Comparison of ENCODE assay signal across 14 cellular contexts in the genomic region with DNA sequence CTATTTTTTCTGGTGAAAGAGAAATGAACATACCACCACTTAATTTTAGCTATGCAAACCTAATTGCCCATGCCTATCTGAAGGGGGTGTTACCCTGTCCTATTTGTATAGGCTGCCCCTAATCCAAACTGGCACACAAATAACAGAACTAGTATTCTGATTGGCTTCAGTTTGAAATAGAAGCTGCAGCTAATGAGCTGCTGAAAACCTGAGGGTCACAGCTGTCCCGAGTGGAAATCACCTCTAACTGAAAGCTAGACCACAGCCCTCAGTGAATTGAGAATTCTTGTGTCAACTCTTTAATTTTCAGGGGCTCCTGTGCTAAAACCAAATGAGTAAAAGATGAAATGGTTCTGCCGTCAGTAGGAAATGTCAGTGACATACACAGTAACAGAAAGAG. TPM values are rescaled to one million over a fixed set of nuclear protein-coding genes. Genes with fewer than 3 reads are reported as not detected.
A peak's percentile ranks its signal among the peaks of the same experiment; 100 is the strongest.
DNase-seq lines count a peak whose midpoint lies in the region; ATAC-seq, FAIRE-seq and TF ChIP-seq lines count a peak whose summit lies in the region.
"Had no signal": no experiment of that assay in that cellular context is flagged by ENCODE, and none has a peak within 500 bp of the region (broad histone marks: within the 10 kb centered on the region; RNA-seq: fewer than 3 reads in every experiment).

No MANE protein-coding gene starts in this region.

- in situ Hi-C loops in HepG2 (cut with HindIII; ENCODE audit: extremely low pct_ligation_motif_present, low pct_unique_long_range_greater_than_20kb), result no loop called here

- H4K8ac ChIP-seq in mesenchymal stem cell (ENCODE audit: low read length), result no peak overlapping the region

- H3K23ac ChIP-seq in mesenchymal stem cell (ENCODE audit: low read length in 2 of 2), result no peak overlapping the region

- H3K27me3 ChIP-seq in left ventricle myocardium inferior (ENCODE audit: low read depth) (no peaks in the 10 kb centered on the region), HepG2 (ENCODE audit: control insufficient read depth in 1 of 2, insufficient read depth in 2 of 2, low read length in 2 of 2) (no peaks in the 10 kb centered on the region), mesenchymal stem cell (ENCODE audit: control insufficient read depth in 1 of 2, insufficient read depth in 1 of 2, low read length in 2 of 2) (no peaks in the 10 kb centered on the region)

- H3K9ac ChIP-seq in HepG2 (ENCODE audit: insufficient read depth, low read depth, low read length) (no peak overlapping the region), mesenchymal stem cell (ENCODE audit: low read length) (no peak overlapping the region)
- H3K9ac ChIP-seq: parathyroid adenoma had no signal

- no peak overlapping the region for H2BK5ac ChIP-seq in mesenchymal stem cell (ENCODE audit: low read depth, low read length, poor library complexity, severe bottlenecking)

- H2AK5ac ChIP-seq in mesenchymal stem cell (ENCODE audit: low read length, severe bottlenecking), result no peak overlapping the region

- peaks cover 29% of the 10 kb centered on the region for H3K4me1 ChIP-seq in left ventricle myocardium inferior
- no peaks in the 10 kb centered on the region for H3K4me1 ChIP-seq in HepG2 (ENCODE audit: insufficient read depth, low read length)
- H3K4me1 ChIP-seq in mesenchymal stem cell (ENCODE audit: control insufficient read depth, insufficient read depth, low read depth, low read length), result no peaks in the 10 kb centered on the region
- H3K4me1 ChIP-seq: parathyroid adenoma had no signal

- H3K4me2 ChIP-seq in HepG2 (ENCODE audit: low read depth, low read length) (no peak overlapping the region), mesenchymal stem cell (ENCODE audit: low read length, poor library complexity, severe bottlenecking) (no peak overlapping the region)

- no peaks in the 10 kb centered on the region for H3K79me2 ChIP-seq in HepG2 (ENCODE audit: insufficient read depth, low read length)
- H3K79me2 ChIP-seq: parathyroid adenoma had no signal

- no peak overlapping the region for H2BK15ac ChIP-seq in mesenchymal stem cell (ENCODE audit: low read depth, poor library complexity, severe bottlenecking)

- no peak for FAIRE-seq in HepG2 (lab: Jason Lieb, UNC)

- intact Hi-C loops in left ventricle myocardium inferior (cut with micrococcal nuclease) (no loop called here), HepG2 (cut with micrococcal nuclease; ENCODE audit: unreplicated experiment) (no loop called here)

- H3K9me3 ChIP-seq in left ventricle myocardium inferior (replicated peaks) (no peaks in the 10 kb centered on the region), HepG2 (ENCODE audit: low read length) (no peaks in the 10 kb centered on the region), mesenchymal stem cell (ENCODE audit: control insufficient read depth, low read length) (no peaks in the 10 kb centered on the region)

- no peak for TF ChIP-seq POLR2A in HepG2 (IDR thresholded peaks at IDR 0.05; ENCODE audit: insufficient read depth in 1 of 2, low read depth in 2 of 2, low read length in 2 of 2)

- TF ChIP-seq RAD21 in HepG2 (CRISPR knock-in tag; IDR thresholded peaks at IDR 0.05), result no peak

- TF ChIP-seq CTCF in left ventricle myocardium inferior (IDR thresholded peaks at IDR 0.05; ENCODE audit: borderline replicate concordance), result no peak
- TF ChIP-seq CTCF in HepG2 (CRISPR knock-in tag; IDR thresholded peaks at IDR 0.05), result no peak

- H3K4ac ChIP-seq in mesenchymal stem cell (ENCODE audit: low read depth in 1 of 2, low read length in 2 of 2), result no peak overlapping the region

- no peak overlapping the region for H3K4me3 Mint-ChIP-seq in natural killer cell treated with Interleukin-12 subunit alpha and Interleukin-12 subunit beta and Interleukin-15 and Interleukin-18, amount 100 ng/mL, for 72 hours
- H3K4me3 Mint-ChIP-seq: activated CD4-positive, alpha-beta T cell treated with anti-CD3 and anti-CD28 coated beads for 36 hours had no signal

- H2BK120ac ChIP-seq in mesenchymal stem cell (ENCODE audit: low read depth, low read length), result no peak overlapping the region

- no peak overlapping the region for H3K18ac ChIP-seq in mesenchymal stem cell (ENCODE audit: low read depth in 1 of 2, low read length in 2 of 2)

- H3K27ac ChIP-seq in left ventricle myocardium inferior (replicated peaks) (peak overlapping the region; percentile 70), HepG2 (ENCODE audit: extremely low read length, insufficient read depth, low read length) (no peak overlapping the region), mesenchymal stem cell (ENCODE audit: low read length, poor library complexity, severe bottlenecking) (no peak overlapping the region)
- H3K27ac ChIP-seq: parathyroid adenoma had no signal

- no peak overlapping the region for H4K91ac ChIP-seq in mesenchymal stem cell (ENCODE audit: low read length)

- H2AFZ ChIP-seq in HepG2 (ENCODE audit: low read length) (no peak overlapping the region), mesenchymal stem cell (ENCODE audit: low read depth, low read length) (no peak overlapping the region)
- H2AFZ ChIP-seq: parathyroid adenoma had no signal

- CTCF ChIA-PET in HepG2 (lab: Yijun Ruan, JAX; ENCODE audit: low intra/inter-chr PET ratio, low total read pairs), result no interaction called here

- POLR2A ChIA-PET in HepG2 (lab: Yijun Ruan, JAX), result no interaction called here

- no peaks in the 10 kb centered on the region for H3K27me3 Mint-ChIP-seq in natural killer cell treated with Interleukin-12 subunit alpha and Interleukin-12 subunit beta and Interleukin-15 and Interleukin-18, amount 100 ng/mL, for 72 hours
- H3K27me3 Mint-ChIP-seq: activated CD4-positive, alpha-beta T cell treated with anti-CD3 and anti-CD28 coated beads for 36 hours had no signal

- H3K9me3 Mint-ChIP-seq in natural killer cell treated with Interleukin-12 subunit alpha and Interleukin-12 subunit beta and Interleukin-15 and Interleukin-18, amount 100 ng/mL, for 72 hours, result no peaks in the 10 kb centered on the region

- TF ChIP-seq EP300 in HepG2 (IDR thresholded peaks at IDR 0.05; ENCODE audit: low read depth in 2 of 2, low read length in 2 of 2), result no peak
- no peak for TF ChIP-seq EP300 in HepG2 (CRISPR knock-in tag; IDR thresholded peaks at IDR 0.05; ENCODE audit: borderline replicate concordance)

- no peaks in the 10 kb centered on the region for H3K79me1 ChIP-seq in mesenchymal stem cell (replicated peaks; ENCODE audit: low read length, poor library complexity, severe bottlenecking)

- no peaks in the 10 kb centered on the region for H3K36me3 ChIP-seq in left ventricle myocardium inferior
- no peaks in the 10 kb centered on the region for H3K36me3 ChIP-seq in HepG2 (replicated peaks in 1 of 2; ENCODE audit: control insufficient read depth in 1 of 2, insufficient read depth in 2 of 2, low read length in 2 of 2)
- H3K36me3 ChIP-seq in mesenchymal stem cell (ENCODE audit: control insufficient read depth in 1 of 2, insufficient read depth in 2 of 2, low read depth in 1 of 2, low read length in 2 of 2), result no peaks in the 10 kb centered on the region

- no peak overlapping the region for H3K14ac ChIP-seq in mesenchymal stem cell (ENCODE audit: low read length in 2 of 2)

- H2BK12ac ChIP-seq in mesenchymal stem cell (ENCODE audit: low read length in 2 of 2), result no peak overlapping the region

- BruUV-seq in HepG2 (replicated peaks; lab: Mats Ljungman, UMichigan), result no TSS peak

- no peaks in the 10 kb centered on the region for H4K20me1 ChIP-seq in HepG2 (ENCODE audit: insufficient read depth, low read length)

- H3K36me3 Mint-ChIP-seq in natural killer cell treated with Interleukin-12 subunit alpha and Interleukin-12 subunit beta and Interleukin-15 and Interleukin-18, amount 100 ng/mL, for 72 hours, result no peaks in the 10 kb centered on the region

- ATAC-seq in GM18868 (IDR thresholded peaks at IDR 0.05; ENCODE audit: unreplicated experiment), result peak; percentile 85
- ATAC-seq in GM21529 (IDR thresholded peaks at IDR 0.05; ENCODE audit: unreplicated experiment), result peak; percentile 72
- ATAC-seq in HG03159 (IDR thresholded peaks at IDR 0.05; ENCODE audit: unreplicated experiment), result peak; percentile 71
- ATAC-seq in HepG2, result no peak
- ATAC-seq in natural killer cell treated with Interleukin-12 subunit alpha and Interleukin-12 subunit beta and Interleukin-15 and Interleukin-18, amount 100 ng/mL, for 72 hours, result no peak
- ATAC-seq: activated CD4-positive, alpha-beta T cell treated with anti-CD3 and anti-CD28 coated beads for 36 hours; HCT116; Panc1 had no signal

- no peak overlapping the region for H3K27ac Mint-ChIP-seq in natural killer cell treated with Interleukin-12 subunit alpha and Interleukin-12 subunit beta and Interleukin-15 and Interleukin-18, amount 100 ng/mL, for 72 hours
- H3K27ac Mint-ChIP-seq: activated CD4-positive, alpha-beta T cell treated with anti-CD3 and anti-CD28 coated beads for 36 hours had no signal

- H3K4me1 Mint-ChIP-seq in natural killer cell treated with Interleukin-12 subunit alpha and Interleukin-12 subunit beta and Interleukin-15 and Interleukin-18, amount 100 ng/mL, for 72 hours (ENCODE audit: low read depth in 2 of 2), result peaks cover 0 to 2% of the 10 kb centered on the region in 2 donors

- DNase-seq in left ventricle myocardium inferior (no peak), HepG2 (ENCODE audit: low spot score) (no peak), mesenchymal stem cell (no peak)
- DNase-seq in natural killer cell treated with Interleukin-12 subunit alpha and Interleukin-12 subunit beta and Interleukin-15 and Interleukin-18, amount 100 ng/mL, for 72 hours (ENCODE audit: low spot score), result no peak
- DNase-seq: activated CD4-positive, alpha-beta T cell treated with anti-CD3 and anti-CD28 coated beads for 36 hours; left cardiac atrium; NCI-H1105 had no signal

- WGBS in HepG2 (ENCODE audit: low lambda C conversion rate), result 30% methylated on average over 2 of the region's 2 CpGs
- 55% methylated on average over 2 of the region's 2 CpGs for WGBS in mesenchymal stem cell

- H3K4me3 ChIP-seq in left ventricle myocardium inferior (peak overlapping the region; percentile 41), HepG2 (replicated peaks in 1 of 3; ENCODE audit: insufficient read depth in 1 of 3, low read depth in 2 of 3, low read length in 3 of 3) (no peak overlapping the region), mesenchymal stem cell (ENCODE audit: insufficient read depth in 1 of 2, low read depth in 1 of 2, low read length in 2 of 2) (no peak overlapping the region)

RNA-seq across cellular contexts. Expression of gene CCDC141, which starts 28.7 kb away (rescaled TPM):
- total RNA-seq in left ventricle myocardium inferior, result 208 TPM
- total RNA-seq in HepG2 (2016; rRNA removed; fragmentation: Illumina TruSeq; extraction: Trizol), result not detected in 2 replicates
- total RNA-seq in HepG2 (2016; cell fraction: cytosol; rRNA removed; fragmentation: Illumina TruSeq; extraction: Trizol; ENCODE audit: low read depth), result not detected in 2 replicates
- not detected in 2 replicates for total RNA-seq in HepG2 (2016; cell fraction: insoluble cytoplasmic fraction; rRNA removed; fragmentation: Illumina TruSeq; extraction: Trizol)
- total RNA-seq in HepG2 (2016; cell fraction: membrane; rRNA removed; fragmentation: Illumina TruSeq; extraction: Trizol), result not detected in 2 replicates
- total RNA-seq in HepG2 (2016; cell fraction: nucleus; rRNA removed; fragmentation: Illumina TruSeq; extraction: Trizol), result not detected in 2 replicates
- polyA plus RNA-seq in HepG2 (2011; rRNA removed), result not detected in 2 replicates
- not detected in 2 replicates for polyA plus RNA-seq in HepG2 (2011; cell fraction: cytosol; rRNA removed)
- not detected in 2 replicates for polyA plus RNA-seq in HepG2 (2011; cell fraction: nucleus; rRNA removed)
- polyA plus RNA-seq in HepG2 (2012), result not detected in 2 replicates
- polyA plus RNA-seq in HepG2 (2016; cell fraction: cytosol; fragmentation: Illumina TruSeq; extraction: Trizol; ENCODE audit: low read depth), result not detected in 2 replicates
- polyA plus RNA-seq in HepG2 (2016; cell fraction: insoluble cytoplasmic fraction; fragmentation: Illumina TruSeq; extraction: Trizol; ENCODE audit: low read depth), result not detected in 2 replicates
- not detected in 2 replicates for polyA plus RNA-seq in HepG2 (2016; cell fraction: membrane; fragmentation: Illumina TruSeq; extraction: Trizol; ENCODE audit: low read depth)
- polyA plus RNA-seq in HepG2 (2016; cell fraction: nucleus; fragmentation: Illumina TruSeq; extraction: Trizol; ENCODE audit: insufficient read depth, low read depth), result not detected in 2 replicates
- 0.02 and 0.06 TPM in 2 replicates for polyA minus RNA-seq in HepG2 (2011; rRNA and poly(A)+ RNA removed; ENCODE audit: low replicate concordance)
- not detected in 2 replicates for polyA minus RNA-seq in HepG2 (2011; cell fraction: cytosol; rRNA and poly(A)+ RNA removed)
- not detected in 2 replicates for polyA minus RNA-seq in HepG2 (2011; cell fraction: nucleus; rRNA and poly(A)+ RNA removed)
- 1 to 10 TPM in 1 of 2 donors, under 1 TPM in 1; 0.24 to 1.2 TPM for total RNA-seq in natural killer cell treated with Interleukin-12 subunit alpha and Interleukin-12 subunit beta and Interleukin-15 and Interleukin-18, amount 100 ng/mL, for 72 hours
- 0.43 TPM for polyA plus RNA-seq in mesenchymal stem cell (2013, experiment 1 of 2)
- polyA plus RNA-seq in mesenchymal stem cell (2013, experiment 2 of 2), result 0.41 TPM
- total RNA-seq: epithelial cell of proximal tubule had no signal

Comparison
In these comparisons a context has a peak if more than half of its experiments do, and no peak if none do; other contexts are left out.
1. ATAC-seq: peak in GM18868 (single experiment), GM21529 (single experiment) and HG03159 (single experiment); none in HepG2 (single experiment) and natural killer cell treated with Interleukin-12 subunit alpha and Interleukin-12 subunit beta and Interleukin-15 and Interleukin-18, amount 100 ng/mL, for 72 hours (0 of 2).
2. RNA of gene CCDC141, which starts 28.7 kb away (total RNA-seq): 208 TPM in left ventricle myocardium inferior (single experiment); 0.24 to 1.2 TPM in natural killer cell treated with Interleukin-12 subunit alpha and Interleukin-12 subunit beta and Interleukin-15 and Interleukin-18, amount 100 ng/mL, for 72 hours and not detected in HepG2; every median in the first group is over 10 times any median in the second.